Comparison of ENCODE assay signal across 8 cellular contexts in genomic region chr1:42765832-42766722, GRCh38. TPM values are rescaled to one million over a fixed set of nuclear protein-coding genes. Genes with fewer than 3 reads are reported as not detected.
DNase-seq lines count a peak whose midpoint lies in the region; ATAC-seq and TF ChIP-seq lines count a peak whose summit lies in the region.

No MANE protein-coding gene starts in this region.

- no peaks in the 10 kb centered on the region for H3K36me3 Mint-ChIP-seq in IgD-negative memory B cell

- H3K27me3 ChIP-seq in RWPE2 (ENCODE audit: insufficient read depth, poor library complexity, severe bottlenecking) (no peaks in the 10 kb centered on the region), iPS-20b (ENCODE audit: insufficient read depth, low read length) (no peaks in the 10 kb centered on the region), skeletal muscle satellite cell (ENCODE audit: control insufficient read depth, insufficient read depth, low read length) (no peaks in the 10 kb centered on the region)

- ATAC-seq in GM21737 (IDR thresholded peaks at IDR 0.05; ENCODE audit: unreplicated experiment): peak; percentile 12
- peak; percentile 39 for ATAC-seq in RWPE2 (ENCODE audit: low read depth)

- no peaks in the 10 kb centered on the region for H3K27me3 Mint-ChIP-seq in IgD-negative memory B cell

- no peak overlapping the region for H3K4me3 Mint-ChIP-seq in IgD-negative memory B cell

- H3K4me2 ChIP-seq in skeletal muscle satellite cell (ENCODE audit: low read length): peak overlapping the region; percentile 90

- H3K4me1 ChIP-seq in RWPE2 (ENCODE audit: insufficient read depth, poor library complexity, severe bottlenecking) (peaks cover 4% of the 10 kb centered on the region), iPS-20b (ENCODE audit: insufficient read depth, low read length) (peaks cover 13% of the 10 kb centered on the region; the same call in 1 of the 2 replicates), skeletal muscle satellite cell (ENCODE audit: control insufficient read depth, insufficient read depth, low read length) (peaks cover 19% of the 10 kb centered on the region)

- peak; percentile 79 for DNase-seq in ELF-1 (ENCODE audit: low read depth, low spot score)
- no peak for DNase-seq in RWPE2 (ENCODE audit: low spot score)
- DNase-seq in astrocyte of the cerebellum (ENCODE audit: low read depth): peak; percentile 68
- no peak for DNase-seq in NCI-H128 (lab: John Stamatoyannopoulos, UW; ENCODE audit: unreplicated experiment)

- H3K9me3 Mint-ChIP-seq in IgD-negative memory B cell: no peaks in the 10 kb centered on the region

- TF ChIP-seq CTCF in RWPE2 (IDR thresholded peaks at IDR 0.05; ENCODE audit: poor library complexity, severe bottlenecking): peak; percentile 66
- peak; percentile 75 for TF ChIP-seq CTCF in astrocyte of the cerebellum (IDR thresholded peaks at IDR 0.05; ENCODE audit: low read depth, low read length, missing control alignments)

- peaks cover 17 to 23% (median 19%) of the 10 kb centered on the region in 3 donors for H3K4me1 Mint-ChIP-seq in IgD-negative memory B cell

- H3K27ac Mint-ChIP-seq in IgD-negative memory B cell: peak overlapping the region in 2 of 3 donors; percentile 76 to 80

- in situ Hi-C loops in astrocyte of the cerebellum (cut with HindIII; ENCODE audit: low sequenced_read_pairs): no loop called here

- H3K36me3 ChIP-seq in RWPE2 (ENCODE audit: low read depth) (peaks cover 8% of the 10 kb centered on the region), iPS-20b (ENCODE audit: insufficient read depth, low read depth, low read length) (peaks cover 15% of the 10 kb centered on the region), skeletal muscle satellite cell (ENCODE audit: insufficient read depth, low read length) (peaks cover 14% of the 10 kb centered on the region)

- no peaks in the 10 kb centered on the region for H3K9me3 ChIP-seq in RWPE2 (ENCODE audit: severe bottlenecking)
- no peaks in the 10 kb centered on the region for H3K9me3 ChIP-seq in iPS-20b (ENCODE audit: insufficient read depth, low read depth, low read length)
- H3K9me3 ChIP-seq in skeletal muscle satellite cell (replicated peaks; ENCODE audit: low read length): no peaks in the 10 kb centered on the region

- peak overlapping the region; percentile 83 for H3K4me3 ChIP-seq in RWPE2 (ENCODE audit: severe bottlenecking)
- H3K4me3 ChIP-seq in astrocyte of the cerebellum (ENCODE audit: low read depth, low read length): peak overlapping the region; percentile 69
- H3K4me3 ChIP-seq in iPS-20b (ENCODE audit: low read length): peak overlapping the region; percentile 95
- H3K4me3 ChIP-seq in skeletal muscle satellite cell (ENCODE audit: low read length): peak overlapping the region; percentile 86

- H3K27ac ChIP-seq in RWPE2 (ENCODE audit: poor library complexity, severe bottlenecking): peak overlapping the region; percentile 37
- H3K27ac ChIP-seq in iPS-20b (ENCODE audit: low read length): no peak overlapping the region

- H3K9ac ChIP-seq in iPS-20b (ENCODE audit: low read depth, low read length) (peak overlapping the region; percentile 78), skeletal muscle satellite cell (ENCODE audit: low read depth, low read length) (peak overlapping the region; percentile 92)

RNA-seq across cellular contexts. Expression of gene P3H1, which starts 0.8 kb away (rescaled TPM):
- polyA plus RNA-seq in IgD-negative memory B cell: 10.4 TPM
- total RNA-seq in skeletal muscle satellite cell (2012; rRNA removed): 113 and 114 TPM in 2 replicates

RNA-seq across cellular contexts. Expression of gene C1orf50, which starts 1.0 kb away (rescaled TPM):
- polyA plus RNA-seq in IgD-negative memory B cell: 4.2 TPM
- total RNA-seq in skeletal muscle satellite cell (2012; rRNA removed): 2.5 and 4.8 TPM in 2 replicates

RNA-seq across cellular contexts. Expression of gene TMEM269, which starts 18.7 kb away (rescaled TPM):
- not detected for polyA plus RNA-seq in IgD-negative memory B cell
- total RNA-seq in skeletal muscle satellite cell (2012; rRNA removed): under 0.01 TPM in 2 replicates

RNA-seq across cellular contexts. Expression of gene CLDN19, which starts 26.0 kb away (rescaled TPM):
- not detected for polyA plus RNA-seq in IgD-negative memory B cell
- not detected in 2 replicates for total RNA-seq in skeletal muscle satellite cell (2012; rRNA removed)

RNA-seq across cellular contexts. Expression of gene ERMAP, which starts 50.8 kb away (rescaled TPM):
- 1.9 TPM for polyA plus RNA-seq in IgD-negative memory B cell
- total RNA-seq in skeletal muscle satellite cell (2012; rRNA removed): 5.5 and 6.6 TPM in 2 replicates

Comparison
In these comparisons a context has a peak if more than half of its experiments do, and no peak if none do; other contexts are left out.
1. DNase-seq: peak in ELF-1 (single experiment) and astrocyte of the cerebellum (single experiment); none in RWPE2 (single experiment) and NCI-H128 (single experiment).
2. Peak in every context shown above with its lines, with median percentiles within 50 percentile points of each other: H3K4me3 ChIP-seq.